17 cellular contexts compared by ENCODE assay signal in genomic region chr5:143050183-143050582, GRCh38.
"Had no signal": no experiment of that assay in that cellular context is flagged by ENCODE, and none has a peak within 500 bp of the region (broad histone marks: within the 10 kb centered on the region; RNA-seq: fewer than 3 reads in every experiment).

No MANE protein-coding gene starts in this region.

- H3K27me3 ChIP-seq: breast epithelium, foreskin keratinocyte, heart left ventricle, tibial nerve, vagina had no signal

- H2AFZ ChIP-seq: parathyroid adenoma had no signal

- H3K9me3 Mint-ChIP-seq: activated CD4-positive, alpha-beta memory T cell treated with anti-CD3 and anti-CD28 coated beads, Interleukin-2, amount 10 ng/mL, durations not matched to agents 7 days and 5 days; activated T-helper 2 cell treated with anti-CD3 and anti-CD28 coated beads, Interferon-gamma antibody, Interleukin-2, Interleukin-4, amounts not matched to agents 10 μg/mL and 5 μg/mL and 100 μg/mL, durations not matched to agents 14 hours and 24 hours and 36 hours; neural crest cell had no signal

- H3K27ac ChIP-seq: breast epithelium, foreskin keratinocyte, parathyroid adenoma had no signal

- H3K27ac Mint-ChIP-seq: activated CD4-positive, alpha-beta memory T cell treated with anti-CD3 and anti-CD28 coated beads, Interleukin-2, amount 10 ng/mL, durations not matched to agents 7 days and 5 days; activated T-helper 2 cell treated with anti-CD3 and anti-CD28 coated beads, Interferon-gamma antibody, Interleukin-2, Interleukin-4, amounts not matched to agents 10 μg/mL and 5 μg/mL and 100 μg/mL, durations not matched to agents 14 hours and 24 hours and 36 hours had no signal

- H3K4me3 ChIP-seq: breast epithelium, heart left ventricle, smooth muscle cell, tibial nerve, vagina had no signal

- DNase-seq: activated CD4-positive, alpha-beta memory T cell treated with anti-CD3 and anti-CD28 coated beads, Interleukin-2, amount 10 ng/mL, durations not matched to agents 7 days and 5 days; activated CD4-positive, CD25-positive, alpha-beta regulatory T cell; aorta; foreskin keratinocyte; heart left ventricle; right cardiac atrium had no signal

- ATAC-seq: foreskin keratinocyte, heart left ventricle, left lobe of liver, right cardiac atrium, SK-N-SH treated with all-trans-retinoic acid at 6 μM for 48 hours had no signal

- H3K4me3 Mint-ChIP-seq: activated CD4-positive, alpha-beta memory T cell treated with anti-CD3 and anti-CD28 coated beads, Interleukin-2, amount 10 ng/mL, durations not matched to agents 7 days and 5 days; activated naive CD8-positive, alpha-beta T cell; neural crest cell had no signal

- FAIRE-seq: islet of Langerhans had no signal

- H3K9me3 ChIP-seq: breast epithelium, heart left ventricle, tibial nerve, vagina had no signal

- H3K27me3 Mint-ChIP-seq: activated CD4-positive, alpha-beta memory T cell treated with anti-CD3 and anti-CD28 coated beads, Interleukin-2, amount 10 ng/mL, durations not matched to agents 7 days and 5 days; activated naive CD8-positive, alpha-beta T cell had no signal

- H3K36me3 ChIP-seq: breast epithelium, tibial nerve, vagina had no signal

- H3K9ac ChIP-seq: parathyroid adenoma had no signal

- H3K79me2 ChIP-seq: parathyroid adenoma had no signal
